Comparison of ENCODE assay signal across 27 cellular contexts in genomic region chr4:75552452-75552851, GRCh38. TPM values are rescaled to one million over a fixed set of nuclear protein-coding genes. Genes with fewer than 3 reads are reported as not detected.
"Had no signal": no experiment of that assay in that cellular context is flagged by ENCODE, and none has a peak within 500 bp of the region (broad histone marks: within the 10 kb centered on the region; RNA-seq: fewer than 3 reads in every experiment).

No MANE protein-coding gene starts in this region.

- H3K4me3 ChIP-seq: coronary artery, dorsolateral prefrontal cortex, esophagus squamous epithelium, gastrocnemius medialis, heart right ventricle, left lung, lower lobe of right lung had no signal

- H3K27ac ChIP-seq: coronary artery, dorsolateral prefrontal cortex, epithelial cell of prostate, esophagus squamous epithelium, gastrocnemius medialis, heart right ventricle, left lung, lower lobe of right lung had no signal

- H3K36me3 ChIP-seq: esophagus squamous epithelium, gastrocnemius medialis, heart right ventricle, left lung, lower lobe of right lung had no signal

- H3K4me1 ChIP-seq: esophagus squamous epithelium, gastrocnemius medialis, left lung, lower lobe of right lung had no signal

- DNase-seq: dermis blood vessel endothelial cell; dorsolateral prefrontal cortex; effector CD4-positive, alpha-beta T cell; effector memory CD4-positive, alpha-beta T cell; erythroblast; esophagus squamous epithelium; foreskin fibroblast; foreskin melanocyte; gastrocnemius medialis; glutamatergic neuron; head of caudate nucleus; heart right ventricle; hippocampal formation; left cardiac atrium; left lung; left ventricle myocardium superior; lower lobe of right lung; mesendoderm; midbrain had no signal

- H3K9me3 ChIP-seq: esophagus squamous epithelium, gastrocnemius medialis, heart right ventricle, left lung, lower lobe of right lung had no signal

- ATAC-seq: esophagus mucosa, gastrocnemius medialis, heart right ventricle, left cardiac atrium, left lung, left ventricle myocardium superior, lower lobe of right lung had no signal

- H3K27me3 ChIP-seq: gastrocnemius medialis had no signal

RNA-seq across cellular contexts. Expression of gene ODAPH, which starts 3.4 kb away (rescaled TPM):
- total RNA-seq: dermis blood vessel endothelial cell, endothelial cell of umbilical vein, gastrocnemius medialis, glomerular endothelial cell, heart right ventricle, left cardiac atrium, left lung, left ventricle myocardium superior, lower leg skin, lower lobe of right lung, lung microvascular endothelial cell, mucosa of gallbladder had no signal
- polyA plus RNA-seq: endothelial cell of umbilical vein had no signal
